ENCODE assay signal across 8 cellular contexts in genomic region chr22:39661842-39662676, GRCh38.
DNase-seq lines count a peak whose midpoint lies in the region; ATAC-seq, FAIRE-seq and TF ChIP-seq lines count a peak whose summit lies in the region.

No MANE protein-coding gene starts in this region.

- ATAC-seq in GM18873 (IDR thresholded peaks at IDR 0.05; ENCODE audit: low FRiP score, unreplicated experiment) = no peak
- no peak for ATAC-seq in GM21528 (IDR thresholded peaks at IDR 0.05; ENCODE audit: low FRiP score, unreplicated experiment)

- DNase-seq in NCI-H2029 (lab: John Stamatoyannopoulos, UW) (peak; percentile 38), activated T-cell treated with anti-CD3 and anti-CD28 coated beads for 1 hour (ENCODE audit: low read depth) (peak; percentile 75), H54 (ENCODE audit: insufficient read length, low spot score) (no peak), NCI-H2227 (lab: John Stamatoyannopoulos, UW; ENCODE audit: unreplicated experiment) (no peak)
- peak; percentile 48 to 67 for DNase-seq in stimulated activated CD8-positive, alpha-beta memory T cell treated with anti-CD3 and anti-CD28 coated beads, Interleukin-2, amount 100 ng/mL, for 1 hour (ENCODE audit: low read depth in 2 of 2)

- no peak for FAIRE-seq in H54 (lab: Jason Lieb, UNC)

- no peak for TF ChIP-seq POLR2A in H54 (IDR thresholded peaks at IDR 0.05; ENCODE audit: low read depth, low read length)

- H3K9me3 ChIP-seq in iPS-18c (ENCODE audit: control insufficient read depth, insufficient read depth, low read length) = peaks cover 4% of the 10 kb centered on the region

- H3K4me3 ChIP-seq in iPS-18c (ENCODE audit: insufficient read depth, low read depth, low read length) = peak overlapping the region; percentile 74

Comparison
In these comparisons a context has a peak if more than half of its experiments do, and no peak if none do; other contexts are left out.
1. DNase-seq: peak in NCI-H2029 (single experiment), activated T-cell treated with anti-CD3 and anti-CD28 coated beads for 1 hour (single experiment) and stimulated activated CD8-positive, alpha-beta memory T cell treated with anti-CD3 and anti-CD28 coated beads, Interleukin-2, amount 100 ng/mL, for 1 hour (2 of 2); none in H54 (single experiment) and NCI-H2227 (single experiment).